Comparison of ENCODE assay signal across 2 cellular contexts in the genomic region with DNA sequence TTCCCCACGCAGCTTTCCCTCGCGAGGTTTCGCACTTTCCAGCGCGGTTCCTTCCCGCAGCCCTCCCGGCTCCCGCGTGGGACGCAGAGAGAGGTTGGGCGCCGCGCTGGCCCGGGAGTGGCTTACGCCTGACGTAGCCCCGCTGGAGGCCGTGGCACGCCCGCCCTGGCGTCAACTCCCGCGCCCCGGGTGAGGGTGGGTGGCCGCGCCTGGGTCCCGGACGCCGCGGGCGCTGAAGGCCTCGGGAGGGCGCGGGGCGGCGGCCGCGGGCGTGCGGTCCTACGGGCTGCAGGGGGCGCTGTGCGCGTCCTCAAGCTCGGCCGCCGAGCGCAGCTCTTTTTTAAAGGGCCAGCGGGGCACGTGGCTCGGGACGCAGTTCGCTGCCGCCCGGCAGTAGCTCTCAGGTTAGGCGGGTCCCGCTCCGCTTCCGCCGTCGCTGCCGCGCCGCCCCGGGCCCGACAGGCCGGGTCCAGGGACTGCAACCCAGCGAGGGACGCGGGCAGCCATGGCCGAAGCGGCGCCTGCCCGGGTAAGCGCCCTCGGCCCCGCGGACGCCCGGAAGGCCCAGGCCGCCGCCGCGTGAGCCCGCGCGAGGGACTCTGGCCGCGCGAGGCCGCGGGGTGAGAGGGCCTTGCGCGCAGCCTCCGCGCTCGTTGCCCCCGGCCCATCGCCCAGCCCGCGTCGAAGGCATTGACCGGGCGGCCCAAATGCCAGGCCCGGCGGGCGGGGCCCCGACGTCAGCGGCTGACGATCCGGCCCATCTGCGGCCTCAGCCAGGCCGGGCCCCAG.
A peak's percentile ranks its signal among the peaks of the same experiment; 100 is the strongest.
TF ChIP-seq lines count a peak whose summit lies in the region.

Gene ZNF783 (plus strand): TSS at position 368 of the 789 bp plus-strand sequence. CDS start 138 bp downstream, at position 506.

TF ChIP-seq in HEK293, 187 proteins besides CTCF, POLR2A, EP300 and RAD21 (continued from another document and continues in another):
- TF ChIP-seq, protein P1, sequence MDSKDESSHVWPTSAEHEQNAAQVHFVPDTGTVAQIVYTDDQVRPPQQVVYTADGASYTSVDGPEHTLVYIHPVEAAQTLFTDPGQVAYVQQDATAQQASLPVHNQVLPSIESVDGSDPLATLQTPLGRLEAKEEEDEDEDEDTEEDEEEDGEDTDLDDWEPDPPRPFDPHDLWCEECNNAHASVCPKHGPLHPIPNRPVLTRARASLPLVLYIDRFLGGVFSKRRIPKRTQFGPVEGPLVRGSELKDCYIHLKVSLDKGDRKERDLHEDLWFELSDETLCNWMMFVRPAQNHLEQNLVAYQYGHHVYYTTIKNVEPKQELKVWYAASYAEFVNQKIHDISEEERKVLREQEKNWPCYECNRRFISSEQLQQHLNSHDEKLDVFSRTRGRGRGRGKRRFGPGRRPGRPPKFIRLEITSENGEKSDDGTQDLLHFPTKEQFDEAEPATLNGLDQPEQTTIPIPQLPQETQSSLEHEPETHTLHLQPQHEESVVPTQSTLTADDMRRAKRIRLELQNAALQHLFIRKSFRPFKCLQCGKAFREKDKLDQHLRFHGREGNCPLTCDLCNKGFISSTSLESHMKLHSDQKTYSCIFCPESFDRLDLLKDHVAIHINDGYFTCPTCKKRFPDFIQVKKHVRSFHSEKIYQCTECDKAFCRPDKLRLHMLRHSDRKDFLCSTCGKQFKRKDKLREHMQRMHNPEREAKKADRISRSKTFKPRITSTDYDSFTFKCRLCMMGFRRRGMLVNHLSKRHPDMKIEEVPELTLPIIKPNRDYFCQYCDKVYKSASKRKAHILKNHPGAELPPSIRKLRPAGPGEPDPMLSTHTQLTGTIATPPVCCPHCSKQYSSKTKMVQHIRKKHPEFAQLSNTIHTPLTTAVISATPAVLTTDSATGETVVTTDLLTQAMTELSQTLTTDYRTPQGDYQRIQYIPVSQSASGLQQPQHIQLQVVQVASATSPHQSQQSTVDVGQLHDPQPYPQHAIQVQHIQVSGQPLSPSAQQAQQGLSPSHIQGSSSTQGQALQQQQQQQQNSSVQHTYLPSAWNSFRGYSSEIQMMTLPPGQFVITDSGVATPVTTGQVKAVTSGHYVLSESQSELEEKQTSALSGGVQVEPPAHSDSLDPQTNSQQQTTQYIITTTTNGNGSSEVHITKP (tag by site-specific recombination; IDR thresholded peaks at IDR 0.05): 0 out of 2 replicates have a peak, but pooled peaks have one; percentile 20
- TF ChIP-seq, protein P2, sequence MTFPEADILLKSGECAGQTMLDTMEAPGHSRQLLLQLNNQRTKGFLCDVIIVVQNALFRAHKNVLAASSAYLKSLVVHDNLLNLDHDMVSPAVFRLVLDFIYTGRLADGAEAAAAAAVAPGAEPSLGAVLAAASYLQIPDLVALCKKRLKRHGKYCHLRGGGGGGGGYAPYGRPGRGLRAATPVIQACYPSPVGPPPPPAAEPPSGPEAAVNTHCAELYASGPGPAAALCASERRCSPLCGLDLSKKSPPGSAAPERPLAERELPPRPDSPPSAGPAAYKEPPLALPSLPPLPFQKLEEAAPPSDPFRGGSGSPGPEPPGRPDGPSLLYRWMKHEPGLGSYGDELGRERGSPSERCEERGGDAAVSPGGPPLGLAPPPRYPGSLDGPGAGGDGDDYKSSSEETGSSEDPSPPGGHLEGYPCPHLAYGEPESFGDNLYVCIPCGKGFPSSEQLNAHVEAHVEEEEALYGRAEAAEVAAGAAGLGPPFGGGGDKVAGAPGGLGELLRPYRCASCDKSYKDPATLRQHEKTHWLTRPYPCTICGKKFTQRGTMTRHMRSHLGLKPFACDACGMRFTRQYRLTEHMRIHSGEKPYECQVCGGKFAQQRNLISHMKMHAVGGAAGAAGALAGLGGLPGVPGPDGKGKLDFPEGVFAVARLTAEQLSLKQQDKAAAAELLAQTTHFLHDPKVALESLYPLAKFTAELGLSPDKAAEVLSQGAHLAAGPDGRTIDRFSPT (tag by site-specific recombination; IDR thresholded peaks at IDR 0.05): no peak
- TF ChIP-seq, protein P3, sequence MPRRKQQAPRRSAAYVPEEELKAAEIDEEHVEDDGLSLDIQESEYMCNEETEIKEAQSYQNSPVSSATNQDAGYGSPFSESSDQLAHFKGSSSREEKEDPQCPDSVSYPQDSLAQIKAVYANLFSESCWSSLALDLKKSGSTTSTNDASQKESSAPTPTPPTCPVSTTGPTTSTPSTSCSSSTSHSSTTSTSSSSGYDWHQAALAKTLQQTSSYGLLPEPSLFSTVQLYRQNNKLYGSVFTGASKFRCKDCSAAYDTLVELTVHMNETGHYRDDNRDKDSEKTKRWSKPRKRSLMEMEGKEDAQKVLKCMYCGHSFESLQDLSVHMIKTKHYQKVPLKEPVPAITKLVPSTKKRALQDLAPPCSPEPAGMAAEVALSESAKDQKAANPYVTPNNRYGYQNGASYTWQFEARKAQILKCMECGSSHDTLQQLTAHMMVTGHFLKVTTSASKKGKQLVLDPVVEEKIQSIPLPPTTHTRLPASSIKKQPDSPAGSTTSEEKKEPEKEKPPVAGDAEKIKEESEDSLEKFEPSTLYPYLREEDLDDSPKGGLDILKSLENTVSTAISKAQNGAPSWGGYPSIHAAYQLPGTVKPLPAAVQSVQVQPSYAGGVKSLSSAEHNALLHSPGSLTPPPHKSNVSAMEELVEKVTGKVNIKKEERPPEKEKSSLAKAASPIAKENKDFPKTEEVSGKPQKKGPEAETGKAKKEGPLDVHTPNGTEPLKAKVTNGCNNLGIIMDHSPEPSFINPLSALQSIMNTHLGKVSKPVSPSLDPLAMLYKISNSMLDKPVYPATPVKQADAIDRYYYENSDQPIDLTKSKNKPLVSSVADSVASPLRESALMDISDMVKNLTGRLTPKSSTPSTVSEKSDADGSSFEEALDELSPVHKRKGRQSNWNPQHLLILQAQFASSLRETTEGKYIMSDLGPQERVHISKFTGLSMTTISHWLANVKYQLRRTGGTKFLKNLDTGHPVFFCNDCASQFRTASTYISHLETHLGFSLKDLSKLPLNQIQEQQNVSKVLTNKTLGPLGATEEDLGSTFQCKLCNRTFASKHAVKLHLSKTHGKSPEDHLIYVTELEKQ (tag by site-specific recombination; IDR thresholded peaks at IDR 0.05; ENCODE audit: borderline replicate concordance): no peak
- TF ChIP-seq ZNF76 (tag by site-specific recombination; IDR thresholded peaks at IDR 0.05; ENCODE audit: borderline replicate concordance, low read depth): no peak
- no peak for TF ChIP-seq ZNF677 (tag by site-specific recombination; IDR thresholded peaks at IDR 0.05)
- peak; percentile 79; the same call in 1 of the 2 replicates for TF ChIP-seq ZNF692 (tag by site-specific recombination; IDR thresholded peaks at IDR 0.05)
- peak; percentile 99 for TF ChIP-seq ZNF350 (tag by site-specific recombination; IDR thresholded peaks at IDR 0.05)
- TF ChIP-seq REPIN1 (tag by site-specific recombination; IDR thresholded peaks at IDR 0.05; ENCODE audit: low read depth): no peak
- no peak for TF ChIP-seq MYNN (tag by site-specific recombination; IDR thresholded peaks at IDR 0.05; ENCODE audit: borderline replicate concordance)

TF ChIP-seq in SK-N-SH treated with all-trans-retinoic acid at 6 μM for 48 hours, 23 proteins besides CTCF, POLR2A, EP300 and RAD21 (continued from another document):
- TF ChIP-seq, protein P4, sequence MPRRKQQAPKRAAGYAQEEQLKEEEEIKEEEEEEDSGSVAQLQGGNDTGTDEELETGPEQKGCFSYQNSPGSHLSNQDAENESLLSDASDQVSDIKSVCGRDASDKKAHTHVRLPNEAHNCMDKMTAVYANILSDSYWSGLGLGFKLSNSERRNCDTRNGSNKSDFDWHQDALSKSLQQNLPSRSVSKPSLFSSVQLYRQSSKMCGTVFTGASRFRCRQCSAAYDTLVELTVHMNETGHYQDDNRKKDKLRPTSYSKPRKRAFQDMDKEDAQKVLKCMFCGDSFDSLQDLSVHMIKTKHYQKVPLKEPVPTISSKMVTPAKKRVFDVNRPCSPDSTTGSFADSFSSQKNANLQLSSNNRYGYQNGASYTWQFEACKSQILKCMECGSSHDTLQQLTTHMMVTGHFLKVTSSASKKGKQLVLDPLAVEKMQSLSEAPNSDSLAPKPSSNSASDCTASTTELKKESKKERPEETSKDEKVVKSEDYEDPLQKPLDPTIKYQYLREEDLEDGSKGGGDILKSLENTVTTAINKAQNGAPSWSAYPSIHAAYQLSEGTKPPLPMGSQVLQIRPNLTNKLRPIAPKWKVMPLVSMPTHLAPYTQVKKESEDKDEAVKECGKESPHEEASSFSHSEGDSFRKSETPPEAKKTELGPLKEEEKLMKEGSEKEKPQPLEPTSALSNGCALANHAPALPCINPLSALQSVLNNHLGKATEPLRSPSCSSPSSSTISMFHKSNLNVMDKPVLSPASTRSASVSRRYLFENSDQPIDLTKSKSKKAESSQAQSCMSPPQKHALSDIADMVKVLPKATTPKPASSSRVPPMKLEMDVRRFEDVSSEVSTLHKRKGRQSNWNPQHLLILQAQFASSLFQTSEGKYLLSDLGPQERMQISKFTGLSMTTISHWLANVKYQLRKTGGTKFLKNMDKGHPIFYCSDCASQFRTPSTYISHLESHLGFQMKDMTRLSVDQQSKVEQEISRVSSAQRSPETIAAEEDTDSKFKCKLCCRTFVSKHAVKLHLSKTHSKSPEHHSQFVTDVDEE (CRISPR knock-in tag; IDR thresholded peaks at IDR 0.05): peak; percentile 75
- TF ChIP-seq, protein P5, sequence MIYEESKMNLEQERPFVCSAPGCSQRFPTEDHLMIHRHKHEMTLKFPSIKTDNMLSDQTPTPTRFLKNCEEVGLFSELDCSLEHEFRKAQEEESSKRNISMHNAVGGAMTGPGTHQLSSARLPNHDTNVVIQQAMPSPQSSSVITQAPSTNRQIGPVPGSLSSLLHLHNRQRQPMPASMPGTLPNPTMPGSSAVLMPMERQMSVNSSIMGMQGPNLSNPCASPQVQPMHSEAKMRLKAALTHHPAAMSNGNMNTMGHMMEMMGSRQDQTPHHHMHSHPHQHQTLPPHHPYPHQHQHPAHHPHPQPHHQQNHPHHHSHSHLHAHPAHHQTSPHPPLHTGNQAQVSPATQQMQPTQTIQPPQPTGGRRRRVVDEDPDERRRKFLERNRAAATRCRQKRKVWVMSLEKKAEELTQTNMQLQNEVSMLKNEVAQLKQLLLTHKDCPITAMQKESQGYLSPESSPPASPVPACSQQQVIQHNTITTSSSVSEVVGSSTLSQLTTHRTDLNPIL (CRISPR knock-in tag; IDR thresholded peaks at IDR 0.05; ENCODE audit: low read depth): no peak
- TF ChIP-seq ZNF70 (CRISPR knock-in tag; IDR thresholded peaks at IDR 0.05) (no peak), ZFP3 (CRISPR knock-in tag; IDR thresholded peaks at IDR 0.05) (peak; percentile 63), ISL1 (CRISPR knock-in tag; IDR thresholded peaks at IDR 0.05) (peak; percentile 15; the same call in 1 of the 2 replicates), ZC3H10 (CRISPR knock-in tag; IDR thresholded peaks at IDR 0.05) (0 out of 2 replicates have a peak, but pooled peaks have one; percentile 59)
- TF ChIP-seq, protein P6, sequence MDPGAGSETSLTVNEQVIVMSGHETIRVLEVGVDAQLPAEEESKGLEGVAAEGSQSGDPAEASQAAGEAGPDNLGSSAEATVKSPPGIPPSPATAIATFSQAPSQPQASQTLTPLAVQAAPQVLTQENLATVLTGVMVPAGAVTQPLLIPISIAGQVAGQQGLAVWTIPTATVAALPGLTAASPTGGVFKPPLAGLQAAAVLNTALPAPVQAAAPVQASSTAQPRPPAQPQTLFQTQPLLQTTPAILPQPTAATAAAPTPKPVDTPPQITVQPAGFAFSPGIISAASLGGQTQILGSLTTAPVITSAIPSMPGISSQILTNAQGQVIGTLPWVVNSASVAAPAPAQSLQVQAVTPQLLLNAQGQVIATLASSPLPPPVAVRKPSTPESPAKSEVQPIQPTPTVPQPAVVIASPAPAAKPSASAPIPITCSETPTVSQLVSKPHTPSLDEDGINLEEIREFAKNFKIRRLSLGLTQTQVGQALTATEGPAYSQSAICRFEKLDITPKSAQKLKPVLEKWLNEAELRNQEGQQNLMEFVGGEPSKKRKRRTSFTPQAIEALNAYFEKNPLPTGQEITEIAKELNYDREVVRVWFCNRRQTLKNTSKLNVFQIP (CRISPR knock-in tag; IDR thresholded peaks at IDR 0.05; ENCODE audit: borderline replicate concordance, low read depth): no peak
